9 cellular contexts compared by ENCODE assay signal in genomic region chr15:75178171-75178937, GRCh38. TPM values are rescaled to one million over a fixed set of nuclear protein-coding genes. Genes with fewer than 3 reads are reported as not detected.
DNase-seq lines count a peak whose midpoint lies in the region; ATAC-seq and TF ChIP-seq lines count a peak whose summit lies in the region.
"Had no signal": no experiment of that assay in that cellular context is flagged by ENCODE, and none has a peak within 500 bp of the region (broad histone marks: within the 10 kb centered on the region; RNA-seq: fewer than 3 reads in every experiment).

No MANE protein-coding gene starts in this region.

- H3K9me3 Mint-ChIP-seq in IgD-negative memory B cell = no peaks in the 10 kb centered on the region
- H3K9me3 Mint-ChIP-seq in endothelial cell (ENCODE audit: unreplicated experiment) = no peaks in the 10 kb centered on the region
- no peaks in the 10 kb centered on the region for H3K9me3 Mint-ChIP-seq in naive thymus-derived CD8-positive, alpha-beta T cell

- H3K27ac Mint-ChIP-seq in IgD-negative memory B cell (no peak overlapping the region), endothelial cell (ENCODE audit: unreplicated experiment) (no peak overlapping the region)
- H3K27ac Mint-ChIP-seq in naive thymus-derived CD8-positive, alpha-beta T cell = peak overlapping the region in 1 of 10 donors; percentile 17

- peak; percentile 35 to 67 for ATAC-seq in naive thymus-derived CD8-positive, alpha-beta T cell
- ATAC-seq in HG03442 (IDR thresholded peaks at IDR 0.05; ENCODE audit: unreplicated experiment) = no peak
- no peak for ATAC-seq in GM19324 (IDR thresholded peaks at IDR 0.05; ENCODE audit: low FRiP score, unreplicated experiment)

- H3K4me3 Mint-ChIP-seq in IgD-negative memory B cell = peak overlapping the region in 3 of 4 donors; percentile 30 to 74 (median 32)
- no peak overlapping the region for H3K4me3 Mint-ChIP-seq in endothelial cell (ENCODE audit: unreplicated experiment)
- H3K4me3 Mint-ChIP-seq in naive thymus-derived CD8-positive, alpha-beta T cell = peak overlapping the region in 9 of 10 donors; percentile 12 to 65 (median 36)

- TF ChIP-seq CTCF in endothelial cell (IDR thresholded peaks at IDR 0.05; ENCODE audit: unreplicated experiment) = no peak

- DNase-seq in AG08396 (ENCODE audit: low spot score) (peak; percentile 49), endothelial cell (ENCODE audit: low spot score) (peak; percentile 35), LoVo (ENCODE audit: low spot score) (no peak)
- DNase-seq in naive thymus-derived CD8-positive, alpha-beta T cell = no peak
- DNase-seq in stimulated activated naive CD4-positive, alpha-beta T cell (lab: John Stamatoyannopoulos, UW) = no peak
- DNase-seq: DND-41 had no signal

- H3K4me1 Mint-ChIP-seq in IgD-negative memory B cell (peaks cover 0 to 7% (median 6%) of the 10 kb centered on the region in 3 donors), endothelial cell (ENCODE audit: unreplicated experiment) (peaks cover 25% of the 10 kb centered on the region)
- H3K4me1 Mint-ChIP-seq in naive thymus-derived CD8-positive, alpha-beta T cell = peaks cover 5 to 27% (median 10%) of the 10 kb centered on the region in 4 donors

- peaks cover 37% of the 10 kb centered on the region for H3K27me3 Mint-ChIP-seq in IgD-negative memory B cell
- H3K27me3 Mint-ChIP-seq in endothelial cell (ENCODE audit: unreplicated experiment) = peaks cover 3% of the 10 kb centered on the region
- H3K27me3 Mint-ChIP-seq in naive thymus-derived CD8-positive, alpha-beta T cell = peaks cover 18 to 58% (median 23%) of the 10 kb centered on the region in 5 donors

- H3K36me3 Mint-ChIP-seq in IgD-negative memory B cell (peaks cover 1% of the 10 kb centered on the region), endothelial cell (ENCODE audit: low read depth, unreplicated experiment) (no peaks in the 10 kb centered on the region)
- H3K36me3 Mint-ChIP-seq in naive thymus-derived CD8-positive, alpha-beta T cell = no peaks in the 10 kb centered on the region

- POLR2A ChIA-PET in naive thymus-derived CD8-positive, alpha-beta T cell (lab: Charles Lee) = interaction anchor here (0.8 kb wide), 1 partner anchor 23 kb away, joined by 4 read pairs; the partner anchor contains the start of gene C15orf39

RNA-seq across cellular contexts. Expression of gene C15orf39, which starts 23.3 kb away (rescaled TPM):
- polyA plus RNA-seq in IgD-negative memory B cell = 6.3 TPM
- 132 TPM for total RNA-seq in endothelial cell (ENCODE audit: unreplicated experiment)
- 10 to 100 TPM; 20.7 to 27.6 TPM for total RNA-seq in naive thymus-derived CD8-positive, alpha-beta T cell
- polyA plus RNA-seq in naive thymus-derived CD8-positive, alpha-beta T cell = 1 to 10 TPM; 1.0 to 4.5 (median 2.3) TPM

Comparison
In these comparisons a context has a peak if more than half of its experiments do, and no peak if none do; other contexts are left out.
1. DNase-seq: peak in AG08396 (single experiment) and endothelial cell (single experiment); none in naive thymus-derived CD8-positive, alpha-beta T cell (0 of 10), stimulated activated naive CD4-positive, alpha-beta T cell (0 of 6) and LoVo (single experiment).
2. ATAC-seq: peak in naive thymus-derived CD8-positive, alpha-beta T cell (2 of 2); none in HG03442 (single experiment) and GM19324 (single experiment).